Comparison of ENCODE assay signal across 23 cellular contexts in genomic region chr6:32558426-32559057, GRCh38. TPM values are rescaled to one million over a fixed set of nuclear protein-coding genes. Genes with fewer than 3 reads are reported as not detected.
A peak's percentile ranks its signal among the peaks of the same experiment; 100 is the strongest.
DNase-seq lines count a peak whose midpoint lies in the region; ATAC-seq, FAIRE-seq and TF ChIP-seq lines count a peak whose summit lies in the region.
"Had no signal": no experiment of that assay in that cellular context is flagged by ENCODE, and none has a peak within 500 bp of the region (broad histone marks: within the 10 kb centered on the region; RNA-seq: fewer than 3 reads in every experiment).

No MANE protein-coding gene starts in this region.

- intact Hi-C loops in CD14-positive monocyte (cut with micrococcal nuclease) = no loop called here
- intact Hi-C loops in activated B cell treated with CpG ODN at 0.5 μM for 24 hours (cut with micrococcal nuclease) = no loop called here

- POLR2A ChIA-PET in activated B cell treated with CpG ODN at 0.5 μM for 24 hours (lab: Charles Lee) = interaction anchor here (0.6 to 2.0 kb wide), 11 partner anchors 24 to 340 kb away, joined by 3 to 49 read pairs (median 5); partner anchors contain the start of gene HLA-DQA1
- POLR2A ChIA-PET in activated CD4-positive, alpha-beta memory T cell treated with anti-CD3 and anti-CD28 coated beads, Interleukin-2, amount 10 ng/mL, durations not matched to agents 7 days and 5 days (lab: Charles Lee) = no interaction called here

- peak; percentile 67 for FAIRE-seq in GM18507 (lab: Jason Lieb, UNC)

- H3K36me3 Mint-ChIP-seq in CD14-positive monocyte (peaks cover 2 to 17% of the 10 kb centered on the region in 2 donors), activated B cell treated with CpG ODN at 0.5 μM for 24 hours (ENCODE audit: low read depth) (peaks cover 20% of the 10 kb centered on the region), memory B cell (peaks cover 4% of the 10 kb centered on the region)
- peaks cover 4% of the 10 kb centered on the region for H3K36me3 Mint-ChIP-seq in activated CD4-positive, alpha-beta memory T cell treated with anti-CD3 and anti-CD28 coated beads, Interleukin-2, amount 10 ng/mL, durations not matched to agents 7 days and 5 days (ENCODE audit: low read depth)
- H3K36me3 Mint-ChIP-seq: CD8-positive, alpha-beta T cell had no signal

- no peak for TF ChIP-seq CTCF in CD14-positive monocyte (IDR thresholded peaks at IDR 0.05)
- TF ChIP-seq CTCF in activated B cell treated with CpG ODN at 0.5 μM for 24 hours (IDR thresholded peaks at IDR 0.05) = no peak

- DNase-seq in CD14-positive monocyte (ENCODE audit: low spot score) (no peak), GM18507 (ENCODE audit: extremely low spot score, insufficient read length, low read depth) (no peak), activated B cell treated with CpG ODN at 0.5 μM for 24 hours (no peak), memory B cell (ENCODE audit: low spot score in 2 of 2) (no peak), DMS 273 treated with DMSO at 0.1 percent for 48 hours (lab: John Stamatoyannopoulos, UW) (no peak)
- no peak for DNase-seq in activated CD4-positive, CD25-positive, alpha-beta regulatory T cell treated with anti-CD3 and anti-CD28 coated beads, Interleukin-2, amount 50 U/mL, for 72 hours
- DNase-seq in activated CD4-positive, alpha-beta memory T cell treated with anti-CD3 and anti-CD28 coated beads, Interleukin-2, amount 10 ng/mL, durations not matched to agents 7 days and 5 days = no peak
- DNase-seq in activated CD4-positive, alpha-beta T cell treated with anti-CD3 and anti-CD28 coated beads for 4 hours = no peak
- DNase-seq: activated CD8-positive, alpha-beta memory T cell treated with anti-CD3 and anti-CD28 coated beads for 24 hours; activated naive CD4-positive, alpha-beta T cell treated with anti-CD3 and anti-CD28 coated beads, Interleukin-2, amount 50 U/mL, for 16 hours; activated T-cell treated with anti-CD3 and anti-CD28 coated beads, Interleukin-2, amount 50 U/mL, for 48 hours; CD8-positive, alpha-beta T cell; central memory CD4-positive, alpha-beta T cell; DMS79; dorsolateral prefrontal cortex; GM23248; NCI-H1092; NCI-H2081; NCI-H446; uterus had no signal

- H3K27ac Mint-ChIP-seq in CD14-positive monocyte (peak overlapping the region in 5 of 7 donors; percentile 14 to 87 (median 41)), activated B cell treated with CpG ODN at 0.5 μM for 24 hours (peak overlapping the region; percentile 85), memory B cell (peak overlapping the region; percentile 80)
- H3K27ac Mint-ChIP-seq in activated CD4-positive, alpha-beta memory T cell treated with anti-CD3 and anti-CD28 coated beads, Interleukin-2, amount 10 ng/mL, durations not matched to agents 7 days and 5 days = no peak overlapping the region
- H3K27ac Mint-ChIP-seq: CD8-positive, alpha-beta T cell; progenitor cell of endocrine pancreas had no signal

- H3K4me1 Mint-ChIP-seq in CD14-positive monocyte (peaks cover 7% of the 10 kb centered on the region), activated B cell treated with CpG ODN at 0.5 μM for 24 hours (peaks cover 18% of the 10 kb centered on the region), memory B cell (peaks cover 19% of the 10 kb centered on the region)
- H3K4me1 Mint-ChIP-seq in activated CD4-positive, alpha-beta memory T cell treated with anti-CD3 and anti-CD28 coated beads, Interleukin-2, amount 10 ng/mL, durations not matched to agents 7 days and 5 days = no peaks in the 10 kb centered on the region

- peaks cover 0 to 2% (median 0%) of the 10 kb centered on the region in 7 donors for H3K9me3 Mint-ChIP-seq in CD14-positive monocyte
- no peaks in the 10 kb centered on the region for H3K9me3 Mint-ChIP-seq in activated B cell treated with CpG ODN at 0.5 μM for 24 hours
- H3K9me3 Mint-ChIP-seq in memory B cell = no peaks in the 10 kb centered on the region
- no peaks in the 10 kb centered on the region for H3K9me3 Mint-ChIP-seq in activated CD4-positive, alpha-beta memory T cell treated with anti-CD3 and anti-CD28 coated beads, Interleukin-2, amount 10 ng/mL, durations not matched to agents 7 days and 5 days
- H3K9me3 Mint-ChIP-seq: CD8-positive, alpha-beta T cell had no signal

- ATAC-seq in activated B cell treated with CpG ODN at 0.5 μM for 24 hours (ENCODE audit: low read depth) (peak; percentile 54), memory B cell (ENCODE audit: low read depth) (peak; percentile 31)
- ATAC-seq: CD8-positive, alpha-beta T cell had no signal

- CTCF ChIA-PET in activated B cell treated with CpG ODN at 0.5 μM for 24 hours (lab: Charles Lee) = interaction anchor here (0.7 to 1.3 kb wide), 3 partner anchors 25 to 134 kb away, joined by 3 to 6 read pairs (median 5); no protein-coding TSS in a partner anchor
- CTCF ChIA-PET in activated CD4-positive, alpha-beta memory T cell treated with anti-CD3 and anti-CD28 coated beads, Interleukin-2, amount 10 ng/mL, durations not matched to agents 7 days and 5 days (lab: Charles Lee) = interaction anchor here (0.6 kb wide), 2 partner anchors 36 to 1473 kb away, joined by 3 to 5 read pairs; no protein-coding TSS in a partner anchor

- peaks cover 0 to 5% (median 0%) of the 10 kb centered on the region in 3 donors for H3K27me3 Mint-ChIP-seq in CD14-positive monocyte (ENCODE audit: low read depth in 3 of 3)
- H3K27me3 Mint-ChIP-seq in activated B cell treated with CpG ODN at 0.5 μM for 24 hours = no peaks in the 10 kb centered on the region
- no peaks in the 10 kb centered on the region for H3K27me3 Mint-ChIP-seq in memory B cell
- peaks cover 27% of the 10 kb centered on the region for H3K27me3 Mint-ChIP-seq in activated CD4-positive, alpha-beta memory T cell treated with anti-CD3 and anti-CD28 coated beads, Interleukin-2, amount 10 ng/mL, durations not matched to agents 7 days and 5 days

- H3K4me3 Mint-ChIP-seq in CD14-positive monocyte (peak overlapping the region in 1 of 2 donors; percentile 76), activated B cell treated with CpG ODN at 0.5 μM for 24 hours (peak overlapping the region; percentile 77), memory B cell (peak overlapping the region; percentile 62)
- H3K4me3 Mint-ChIP-seq in activated CD4-positive, alpha-beta memory T cell treated with anti-CD3 and anti-CD28 coated beads, Interleukin-2, amount 10 ng/mL, durations not matched to agents 7 days and 5 days = no peak overlapping the region
- H3K4me3 Mint-ChIP-seq: CD8-positive, alpha-beta T cell had no signal

RNA-seq across cellular contexts. Expression of gene HLA-DRB5, which starts 28.5 kb away (rescaled TPM):
- 1,000 to 10,000 TPM in 1 of 2 donors, 100 to 1,000 TPM in 1; 394 to 1,407 TPM for polyA plus RNA-seq in CD14-positive monocyte
- total RNA-seq in activated B cell treated with CpG ODN at 0.5 μM for 24 hours = 196 and 199 TPM in 2 replicates
- total RNA-seq in activated CD4-positive, alpha-beta memory T cell treated with anti-CD3 and anti-CD28 coated beads, Interleukin-2, amount 10 ng/mL, durations not matched to agents 7 days and 5 days = 10 to 100 TPM; 12.7 to 14.0 TPM
- total RNA-seq: fibroblast of villous mesenchyme, GM23248, RPMI7951 had no signal

RNA-seq across cellular contexts. Expression of gene HLA-DRB1, which starts 31.1 kb away (rescaled TPM):
- 1,000 to 10,000 TPM; 2,645 to 2,792 TPM for polyA plus RNA-seq in CD14-positive monocyte
- total RNA-seq in activated B cell treated with CpG ODN at 0.5 μM for 24 hours = 621 and 630 TPM in 2 replicates
- 100 to 1,000 TPM; 155 TPM for total RNA-seq in activated CD4-positive, alpha-beta memory T cell treated with anti-CD3 and anti-CD28 coated beads, Interleukin-2, amount 10 ng/mL, durations not matched to agents 7 days and 5 days
- total RNA-seq: fibroblast of villous mesenchyme, GM23248 had no signal

Comparison
In these comparisons a context has a peak if more than half of its experiments do, and no peak if none do; other contexts are left out.
1. RNA of gene HLA-DRB5, which starts 28.5 kb away (total RNA-seq): 196 to 199 TPM in activated B cell treated with CpG ODN at 0.5 μM for 24 hours; 12.7 to 14.0 TPM in activated CD4-positive, alpha-beta memory T cell treated with anti-CD3 and anti-CD28 coated beads, Interleukin-2, amount 10 ng/mL, durations not matched to agents 7 days and 5 days; every median in the first group is over 10 times any median in the second.